ENCODE assay signal across 11 cellular contexts in the genomic region with DNA sequence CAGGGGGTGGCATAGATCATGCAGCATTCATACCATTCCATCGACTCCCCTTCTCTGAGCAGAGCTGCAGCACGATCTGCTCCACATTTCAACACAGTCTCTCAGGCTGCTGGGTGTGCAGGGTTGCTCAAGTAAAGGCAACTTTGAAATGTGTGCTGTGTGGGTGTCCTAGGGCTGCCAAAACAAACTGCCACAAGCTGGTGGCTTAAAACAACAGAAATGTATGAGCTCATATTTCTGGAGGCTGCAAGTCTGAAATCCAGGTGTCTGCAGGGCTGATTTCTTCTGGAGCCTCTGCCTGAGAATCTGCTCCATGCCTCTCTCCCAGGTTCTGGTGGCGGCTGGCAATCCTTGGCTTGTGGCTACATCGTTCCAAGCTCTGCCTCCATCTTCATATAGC.
DNase-seq lines count a peak whose midpoint lies in the region; ATAC-seq and TF ChIP-seq lines count a peak whose summit lies in the region.
"Had no signal": no experiment of that assay in that cellular context is flagged by ENCODE, and none has a peak within 500 bp of the region (broad histone marks: within the 10 kb centered on the region; RNA-seq: fewer than 3 reads in every experiment).

No MANE protein-coding gene starts in this region.

- no peaks in the 10 kb centered on the region for H3K27me3 ChIP-seq in lung (ENCODE audit: control insufficient read depth, insufficient read depth)
- H3K27me3 ChIP-seq: spleen had no signal

- peaks cover 0 to 3% of the 10 kb centered on the region in 2 donors for H3K4me1 ChIP-seq in lung (ENCODE audit: control insufficient read depth in 2 of 2, insufficient read depth in 2 of 2, low read length in 2 of 2)

- no peak for TF ChIP-seq CTCF in lung (IDR thresholded peaks at IDR 0.05; ENCODE audit: control extremely low read depth, extremely low read depth)

- DNase-seq in DMS 273 treated with DMSO at 0.1 percent for 48 hours (lab: John Stamatoyannopoulos, UW), result peak; percentile 31
- DNase-seq in NCI-H1694 (lab: John Stamatoyannopoulos, UW), result peak; percentile 36
- peak; percentile 50 for DNase-seq in cerebellar cortex (ENCODE audit: low spot score)
- no peak for DNase-seq in lung (ENCODE audit: low spot score)
- no peak for DNase-seq in stimulated activated naive CD8-positive, alpha-beta T cell treated with anti-CD3 and anti-CD28 coated beads, Interleukin-15, Interleukin-2, amounts not matched to agents 100 U/mL and 50 U/mL, for 24 hours
- DNase-seq in activated CD4-positive, CD25-positive, alpha-beta regulatory T cell treated with anti-CD3 and anti-CD28 coated beads, Interleukin-2, amount 50 U/mL, for 72 hours, result no peak
- DNase-seq in NCI-H146 (lab: John Stamatoyannopoulos, UW), result no peak
- DNase-seq: CD4-positive, alpha-beta memory T cell; NCI-H2081 treated with DMSO at 0.1 percent for 48 hours; spleen had no signal

- H3K36me3 ChIP-seq in lung (ENCODE audit: control insufficient read depth in 2 of 2, insufficient read depth in 2 of 2, low read length in 2 of 2), result no peaks in the 10 kb centered on the region
- H3K36me3 ChIP-seq: spleen had no signal

- peak; percentile 53 for ATAC-seq in lung (ENCODE audit: insufficient read depth, low FRiP score)
- no peak for ATAC-seq in stimulated activated naive CD8-positive, alpha-beta T cell treated with anti-CD3 and anti-CD28 coated beads, Interleukin-15, Interleukin-2, amounts not matched to agents 100 U/mL and 50 U/mL, for 24 hours
- no peak for ATAC-seq in GM21390 (IDR thresholded peaks at IDR 0.05; ENCODE audit: unreplicated experiment)

- peaks cover 0 to 4% of the 10 kb centered on the region in 2 donors for H3K9me3 ChIP-seq in lung (ENCODE audit: control insufficient read depth in 2 of 2, insufficient read depth in 1 of 2, low read length in 1 of 2)
- H3K9me3 ChIP-seq: spleen had no signal

- no peak overlapping the region for H3K4me3 ChIP-seq in lung
- H3K4me3 ChIP-seq: spleen had no signal

- 79 to 80% methylated on average over 4 of the region's 4 CpGs for WGBS in lung, 2 donors

- no peak overlapping the region for H3K27ac ChIP-seq in lung (ENCODE audit: low read depth in 1 of 2, low read length in 1 of 2)
- H3K27ac ChIP-seq: spleen had no signal

Comparison
In these comparisons a context has a peak if more than half of its experiments do, and no peak if none do; other contexts are left out.
1. DNase-seq: peak in DMS 273 treated with DMSO at 0.1 percent for 48 hours (single experiment), NCI-H1694 (single experiment) and cerebellar cortex (single experiment); none in lung (single experiment), stimulated activated naive CD8-positive, alpha-beta T cell treated with anti-CD3 and anti-CD28 coated beads, Interleukin-15, Interleukin-2, amounts not matched to agents 100 U/mL and 50 U/mL, for 24 hours (single experiment), activated CD4-positive, CD25-positive, alpha-beta regulatory T cell treated with anti-CD3 and anti-CD28 coated beads, Interleukin-2, amount 50 U/mL, for 72 hours (single experiment) and NCI-H146 (single experiment).